In the genomic region with DNA sequence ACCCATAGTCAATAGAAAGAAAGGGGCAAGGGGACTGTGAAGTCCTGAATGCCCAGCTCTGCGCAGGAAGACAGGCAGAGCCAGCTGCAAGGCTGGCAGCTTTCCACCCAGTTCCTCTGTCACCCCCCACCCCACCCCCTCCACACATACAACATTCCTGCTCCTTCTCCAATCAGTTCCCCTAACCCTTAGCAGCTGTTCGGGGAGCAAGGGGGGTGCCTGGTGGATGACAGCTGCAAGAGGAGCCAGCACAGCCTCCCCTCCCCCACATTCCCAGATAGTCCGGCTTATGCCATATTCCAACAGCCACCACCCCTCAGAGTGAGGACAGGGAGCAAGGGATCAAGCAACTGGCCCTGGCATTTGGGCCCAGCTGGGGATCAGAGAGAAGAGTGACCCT, we compare ENCODE assay signal across 9 cellular contexts. TPM values are rescaled to one million over a fixed set of nuclear protein-coding genes. Genes with fewer than 3 reads are reported as not detected.
DNase-seq lines count a peak whose midpoint lies in the region; ATAC-seq and TF ChIP-seq lines count a peak whose summit lies in the region.
"Had no signal": no experiment of that assay in that cellular context is flagged by ENCODE, and none has a peak within 500 bp of the region (broad histone marks: within the 10 kb centered on the region; RNA-seq: fewer than 3 reads in every experiment).

No MANE protein-coding gene starts in this region.

- POLR2A ChIA-PET in CD4-positive, alpha-beta memory T cell (lab: Charles Lee; ENCODE audit: partially characterized antibody), result interaction anchor here (1.0 to 12.2 kb wide), 6 partner anchors 9 to 109 kb away, joined by 4 to 199 read pairs (median 9); a partner anchor contains a TSS

- H3K9ac ChIP-seq in OCI-LY3 (ENCODE audit: low read length), result no peak overlapping the region

- peaks cover 76% of the 10 kb centered on the region for H3K4me1 ChIP-seq in CD4-positive, alpha-beta memory T cell (ENCODE audit: insufficient read depth, low read length)
- H3K4me1 ChIP-seq in OCI-LY3 (ENCODE audit: low read length), result peaks cover 55% of the 10 kb centered on the region

- peak overlapping the region in 7 of 8 donors; percentile 45 to 77 (median 69) for H3K4me3 Mint-ChIP-seq in CD4-positive, alpha-beta memory T cell

- no peak for DNase-seq in CD4-positive, alpha-beta memory T cell
- DNase-seq in fibroblast of gingiva (ENCODE audit: low read depth), result peak; percentile 31
- DNase-seq in nucleus accumbens (lab: John Stamatoyannopoulos, UW), result peak in 54 of 56 donors; percentile 32 to 96 (median 85)
- no peak for DNase-seq in stimulated activated CD4-positive, alpha-beta T cell treated with anti-CD3 and anti-CD28 coated beads, Interleukin-4, amount 100 ng/mL, for 1 hour
- no peak for DNase-seq in OCI-M1 (lab: John Stamatoyannopoulos, UW)
- DNase-seq: foreskin melanocyte had no signal

- H3K4me2 ChIP-seq in OCI-LY3 (ENCODE audit: low read length), result no peak overlapping the region

- H3K27me3 ChIP-seq in CD4-positive, alpha-beta memory T cell (ENCODE audit: insufficient read depth, low read length), result no peaks in the 10 kb centered on the region
- no peaks in the 10 kb centered on the region for H3K27me3 ChIP-seq in OCI-LY3 (ENCODE audit: low read depth, low read length)

- peak overlapping the region; percentile 44 for H3K27ac ChIP-seq in CD4-positive, alpha-beta memory T cell (ENCODE audit: low read depth, low read length)
- peak overlapping the region; percentile 93 for H3K27ac ChIP-seq in OCI-LY3 (ENCODE audit: low read length)

- no peaks in the 10 kb centered on the region for H3K9me3 Mint-ChIP-seq in CD4-positive, alpha-beta memory T cell

- ATAC-seq in GM21723 (IDR thresholded peaks at IDR 0.05; ENCODE audit: unreplicated experiment) (no peak), HG03432 (IDR thresholded peaks at IDR 0.05; ENCODE audit: unreplicated experiment) (no peak)

- no peak for TF ChIP-seq CTCF in OCI-LY3 (IDR thresholded peaks at IDR 0.05; ENCODE audit: low read depth, low read length)

- H3K4me1 Mint-ChIP-seq in CD4-positive, alpha-beta memory T cell, result peaks cover 58 to 82% (median 71%) of the 10 kb centered on the region in 4 donors

- H3K27ac Mint-ChIP-seq in CD4-positive, alpha-beta memory T cell, result peak overlapping the region; percentile 81 to 94 (median 90)

- H2AFZ ChIP-seq in OCI-LY3 (ENCODE audit: low read depth, low read length), result no peak overlapping the region

- CTCF ChIA-PET in CD4-positive, alpha-beta memory T cell (lab: Charles Lee; ENCODE audit: partially characterized antibody), result interaction anchor here (1.2 to 2.3 kb wide), 7 partner anchors 9 to 30 kb away, joined by 3 to 19 read pairs (median 6); a partner anchor contains a TSS

- no peak overlapping the region for H3K4me3 ChIP-seq in CD4-positive, alpha-beta memory T cell (ENCODE audit: low read length in 2 of 2)
- no peak overlapping the region for H3K4me3 ChIP-seq in OCI-LY3 (ENCODE audit: low read length)

- H4K20me1 ChIP-seq in OCI-LY3 (ENCODE audit: insufficient read depth, low read length), result peaks cover 82% of the 10 kb centered on the region

- no peaks in the 10 kb centered on the region for H3K9me3 ChIP-seq in CD4-positive, alpha-beta memory T cell (ENCODE audit: control insufficient read depth in 1 of 2, low read length in 2 of 2)
- no peaks in the 10 kb centered on the region for H3K9me3 ChIP-seq in OCI-LY3 (ENCODE audit: insufficient read depth, low read length)

- H3K27me3 Mint-ChIP-seq in CD4-positive, alpha-beta memory T cell, result no peaks in the 10 kb centered on the region

- H3K36me3 ChIP-seq in CD4-positive, alpha-beta memory T cell (ENCODE audit: insufficient read depth, low read length), result peaks cover 70% of the 10 kb centered on the region
- H3K36me3 ChIP-seq in OCI-LY3 (replicated peaks; ENCODE audit: low read depth, low read length), result peaks cover 68% of the 10 kb centered on the region

- H3K36me3 Mint-ChIP-seq in CD4-positive, alpha-beta memory T cell, result peaks cover 52 to 83% of the 10 kb centered on the region in 2 donors

- H3K79me2 ChIP-seq in OCI-LY3 (ENCODE audit: low read length), result peaks cover 94% of the 10 kb centered on the region

- intact Hi-C loops in CD4-positive, alpha-beta memory T cell (cut with micrococcal nuclease), result no loop called here

RNA-seq across cellular contexts. Expression of a gene that starts 9.7 kb away (rescaled TPM):
- 100 to 1,000 TPM; 190 to 198 TPM for total RNA-seq in CD4-positive, alpha-beta memory T cell
- polyA plus RNA-seq in CD4-positive, alpha-beta memory T cell, result 10 to 100 TPM in 1 of 2 donors, 1 to 10 TPM in 1; 6.7 to 30.4 TPM

RNA-seq across cellular contexts. Expression of a gene that starts 27.2 kb away (rescaled TPM):
- total RNA-seq in CD4-positive, alpha-beta memory T cell, result not detected
- under 1 TPM in 1 of 2 donors, not detected in 1; 0.91 TPM for polyA plus RNA-seq in CD4-positive, alpha-beta memory T cell

RNA-seq across cellular contexts. Expression of a gene that starts 34.5 kb away (rescaled TPM):
- total RNA-seq in CD4-positive, alpha-beta memory T cell, result 100 to 1,000 TPM; 127 to 134 TPM
- polyA plus RNA-seq in CD4-positive, alpha-beta memory T cell, result 1 to 10 TPM; 5.5 to 9.4 TPM

RNA-seq across cellular contexts. Expression of a gene that starts 52.1 kb away (rescaled TPM):
- total RNA-seq in CD4-positive, alpha-beta memory T cell, result 100 to 1,000 TPM; 252 to 276 TPM
- polyA plus RNA-seq in CD4-positive, alpha-beta memory T cell, result 100 to 1,000 TPM; 349 to 442 TPM

RNA-seq across cellular contexts. Expression of a gene that starts 57.5 kb away (rescaled TPM):
- 10 to 100 TPM; 45.0 to 48.0 TPM for total RNA-seq in CD4-positive, alpha-beta memory T cell
- polyA plus RNA-seq in CD4-positive, alpha-beta memory T cell, result 10 to 100 TPM; 14.1 to 20.4 TPM

Comparison
In these comparisons a context has a peak if more than half of its experiments do, and no peak if none do; other contexts are left out.
1. DNase-seq: peak in fibroblast of gingiva (single experiment) and nucleus accumbens (54 of 56); none in CD4-positive, alpha-beta memory T cell (0 of 5), stimulated activated CD4-positive, alpha-beta T cell treated with anti-CD3 and anti-CD28 coated beads, Interleukin-4, amount 100 ng/mL, for 1 hour (single experiment) and OCI-M1 (single experiment).